Comparison of ENCODE assay signal across 1 cellular context in the genomic region with DNA sequence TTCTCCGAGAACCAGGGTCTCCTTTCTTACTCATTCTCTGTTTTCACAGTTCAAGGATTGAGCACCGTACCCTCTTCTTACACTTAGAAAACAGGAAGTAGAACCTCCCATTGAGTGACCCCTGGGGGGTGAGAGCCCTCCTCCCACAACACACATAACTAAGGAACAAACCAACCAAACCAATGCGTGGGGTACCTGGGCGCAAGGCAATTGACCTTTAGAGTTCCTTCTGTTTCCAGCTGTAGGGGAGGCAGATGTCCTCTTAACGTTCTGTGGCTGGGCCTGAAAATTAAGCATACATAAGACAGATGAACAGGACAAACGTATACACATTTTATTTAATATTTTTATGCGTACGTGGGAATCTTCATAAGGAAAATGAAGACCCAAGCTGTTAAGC.
TF ChIP-seq lines count a peak whose summit lies in the region.

No MANE protein-coding gene starts in this region.

TF ChIP-seq in SK-N-SH treated with all-trans-retinoic acid at 6 μM for 48 hours, 23 proteins besides CTCF, POLR2A, EP300 and RAD21 (continued from another document):
- TF ChIP-seq, protein P1, sequence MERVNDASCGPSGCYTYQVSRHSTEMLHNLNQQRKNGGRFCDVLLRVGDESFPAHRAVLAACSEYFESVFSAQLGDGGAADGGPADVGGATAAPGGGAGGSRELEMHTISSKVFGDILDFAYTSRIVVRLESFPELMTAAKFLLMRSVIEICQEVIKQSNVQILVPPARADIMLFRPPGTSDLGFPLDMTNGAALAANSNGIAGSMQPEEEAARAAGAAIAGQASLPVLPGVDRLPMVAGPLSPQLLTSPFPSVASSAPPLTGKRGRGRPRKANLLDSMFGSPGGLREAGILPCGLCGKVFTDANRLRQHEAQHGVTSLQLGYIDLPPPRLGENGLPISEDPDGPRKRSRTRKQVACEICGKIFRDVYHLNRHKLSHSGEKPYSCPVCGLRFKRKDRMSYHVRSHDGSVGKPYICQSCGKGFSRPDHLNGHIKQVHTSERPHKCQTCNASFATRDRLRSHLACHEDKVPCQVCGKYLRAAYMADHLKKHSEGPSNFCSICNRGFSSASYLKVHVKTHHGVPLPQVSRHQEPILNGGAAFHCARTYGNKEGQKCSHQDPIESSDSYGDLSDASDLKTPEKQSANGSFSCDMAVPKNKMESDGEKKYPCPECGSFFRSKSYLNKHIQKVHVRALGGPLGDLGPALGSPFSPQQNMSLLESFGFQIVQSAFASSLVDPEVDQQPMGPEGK (CRISPR knock-in tag; IDR thresholded peaks at IDR 0.05; ENCODE audit: borderline replicate concordance): no peak
- TF ChIP-seq TCF4 (CRISPR knock-in tag; IDR thresholded peaks at IDR 0.05; ENCODE audit: borderline replicate concordance): no peak
- TF ChIP-seq OSR1 (CRISPR knock-in tag; IDR thresholded peaks at IDR 0.05): no peak
- TF ChIP-seq ESRRG (CRISPR knock-in tag; IDR thresholded peaks at IDR 0.05): no peak
- TF ChIP-seq, protein P2, sequence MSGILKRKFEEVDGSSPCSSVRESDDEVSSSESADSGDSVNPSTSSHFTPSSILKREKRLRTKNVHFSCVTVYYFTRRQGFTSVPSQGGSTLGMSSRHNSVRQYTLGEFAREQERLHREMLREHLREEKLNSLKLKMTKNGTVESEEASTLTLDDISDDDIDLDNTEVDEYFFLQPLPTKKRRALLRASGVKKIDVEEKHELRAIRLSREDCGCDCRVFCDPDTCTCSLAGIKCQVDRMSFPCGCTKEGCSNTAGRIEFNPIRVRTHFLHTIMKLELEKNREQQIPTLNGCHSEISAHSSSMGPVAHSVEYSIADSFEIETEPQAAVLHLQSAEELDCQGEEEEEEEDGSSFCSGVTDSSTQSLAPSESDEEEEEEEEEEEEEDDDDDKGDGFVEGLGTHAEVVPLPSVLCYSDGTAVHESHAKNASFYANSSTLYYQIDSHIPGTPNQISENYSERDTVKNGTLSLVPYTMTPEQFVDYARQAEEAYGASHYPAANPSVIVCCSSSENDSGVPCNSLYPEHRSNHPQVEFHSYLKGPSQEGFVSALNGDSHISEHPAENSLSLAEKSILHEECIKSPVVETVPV (CRISPR knock-in tag; IDR thresholded peaks at IDR 0.05): no peak
- no peak for TF ChIP-seq TOX (CRISPR knock-in tag; IDR thresholded peaks at IDR 0.05; ENCODE audit: borderline replicate concordance)
